In the genomic region with DNA sequence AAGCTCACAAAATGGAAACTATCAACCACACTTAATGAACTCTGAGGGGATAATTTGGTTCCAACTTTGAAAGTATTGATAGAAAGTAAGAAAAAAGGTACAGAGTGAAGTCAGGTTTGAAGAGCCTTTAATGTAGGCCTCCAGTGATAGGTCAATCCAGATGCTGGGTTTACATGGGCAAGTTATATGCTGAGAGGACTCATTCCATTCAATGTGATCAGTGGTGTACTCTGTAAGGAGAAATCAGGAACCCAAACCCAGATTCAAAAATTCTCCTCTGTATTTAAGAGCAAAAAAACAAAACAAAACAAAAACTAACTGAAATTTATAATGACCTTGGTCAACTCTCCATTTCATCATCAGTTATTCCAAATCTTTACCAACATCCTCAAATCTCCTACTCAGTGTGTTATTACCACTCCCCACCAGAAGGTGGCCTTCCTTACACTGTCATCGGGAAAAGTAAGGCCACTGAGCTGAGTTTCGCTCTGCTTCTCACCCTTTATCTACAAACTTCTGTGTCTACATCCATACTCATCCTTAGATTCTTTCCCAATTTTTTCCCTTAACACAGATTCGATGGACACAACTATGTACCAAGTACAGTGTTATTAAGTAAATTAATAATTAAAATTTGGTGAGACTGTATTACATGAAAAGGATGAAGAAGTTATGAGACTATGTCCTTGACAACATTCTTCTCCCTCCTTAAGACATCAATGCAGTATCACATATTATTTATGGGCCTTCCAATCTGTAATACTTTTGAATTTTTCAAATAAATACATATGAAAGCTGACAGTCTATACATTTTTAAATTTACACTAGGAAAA, we compare ENCODE assay signal across 9 cellular contexts.
DNase-seq lines count a peak whose midpoint lies in the region; FAIRE-seq and TF ChIP-seq lines count a peak whose summit lies in the region.
"Had no signal": no experiment of that assay in that cellular context is flagged by ENCODE, and none has a peak within 500 bp of the region (broad histone marks: within the 10 kb centered on the region; RNA-seq: fewer than 3 reads in every experiment).

No MANE protein-coding gene starts in this region.

- no peak overlapping the region for H2AFZ ChIP-seq in astrocyte (ENCODE audit: low read depth, low read length)

- no peak overlapping the region for H3K27ac Mint-ChIP-seq in astrocyte (ENCODE audit: unreplicated experiment)

- H3K27me3 Mint-ChIP-seq in astrocyte (ENCODE audit: low read depth, unreplicated experiment), result no peaks in the 10 kb centered on the region

- H3K9me3 ChIP-seq in MG63 (no peaks in the 10 kb centered on the region), astrocyte (ENCODE audit: insufficient read depth, low read depth, low read length) (no peaks in the 10 kb centered on the region)

- H3K4me3 ChIP-seq in GM12864 (ENCODE audit: low read depth, low read length), result no peak overlapping the region
- no peak overlapping the region for H3K4me3 ChIP-seq in MG63
- no peak overlapping the region for H3K4me3 ChIP-seq in astrocyte (ENCODE audit: insufficient read depth, low read depth, low read length)
- H3K4me3 ChIP-seq in skeletal muscle cell (ENCODE audit: low read depth, low read length), result no peak overlapping the region
- H3K4me3 ChIP-seq: skin epidermis had no signal

- H3K9ac ChIP-seq in astrocyte (ENCODE audit: low read length), result no peak overlapping the region

- DNase-seq in GM12864 (ENCODE audit: low read depth) (peak; percentile 36), H54 (ENCODE audit: insufficient read length, low spot score) (no peak), MG63 (peak; percentile 23), SK-N-DZ (ENCODE audit: low spot score) (peak; percentile 59), astrocyte (ENCODE audit: low read depth) (peak; percentile 42), hippocampal formation (lab: John Stamatoyannopoulos, UW) (peak; percentile 30 to 75), skeletal muscle cell (ENCODE audit: low read depth) (peak; percentile 25), GOT3 (lab: John Stamatoyannopoulos, UW) (no peak)

- no peaks in the 10 kb centered on the region for H3K4me1 ChIP-seq in astrocyte (ENCODE audit: insufficient read depth, low read length)

- no peak overlapping the region for H3K27ac ChIP-seq in astrocyte (ENCODE audit: low read depth, low read length)
- H3K27ac ChIP-seq: skin epidermis had no signal

- H3K4me1 Mint-ChIP-seq in astrocyte (ENCODE audit: low read depth, unreplicated experiment), result peaks cover 7% of the 10 kb centered on the region

- H4K20me1 ChIP-seq in astrocyte (ENCODE audit: insufficient read depth, low read length), result no peaks in the 10 kb centered on the region

- FAIRE-seq in H54 (lab: Jason Lieb, UNC), result peak; percentile 50
- peak; percentile 77 for FAIRE-seq in astrocyte (lab: Jason Lieb, UNC)

- H3K36me3 ChIP-seq in MG63, result peaks cover 4% of the 10 kb centered on the region
- peaks cover 11% of the 10 kb centered on the region for H3K36me3 ChIP-seq in astrocyte (ENCODE audit: insufficient read depth, low read length)

- H3K27me3 ChIP-seq in MG63 (no peaks in the 10 kb centered on the region), astrocyte (ENCODE audit: insufficient read depth, low read length) (no peaks in the 10 kb centered on the region)

- H3K4me3 Mint-ChIP-seq in astrocyte (ENCODE audit: unreplicated experiment), result no peak overlapping the region

- no peak for TF ChIP-seq POLR2A in H54 (IDR thresholded peaks at IDR 0.05; ENCODE audit: low read depth, low read length)

- H3K36me3 Mint-ChIP-seq in astrocyte (ENCODE audit: low read depth, unreplicated experiment), result peaks cover 4% of the 10 kb centered on the region

- H3K9me3 Mint-ChIP-seq in astrocyte (ENCODE audit: unreplicated experiment), result no peaks in the 10 kb centered on the region

- H3K4me2 ChIP-seq in astrocyte (ENCODE audit: low read length), result no peak overlapping the region

- no peaks in the 10 kb centered on the region for H3K79me2 ChIP-seq in astrocyte (ENCODE audit: insufficient read depth, low read length)

- TF ChIP-seq CTCF in GM12864 (IDR thresholded peaks at IDR 0.05; ENCODE audit: low read depth, low read length, missing control alignments), result peak; percentile 83
- peak; percentile 97 for TF ChIP-seq CTCF in astrocyte (IDR thresholded peaks at IDR 0.05; ENCODE audit: insufficient read depth, low read depth, low read length)

Comparison
In these comparisons a context has a peak if more than half of its experiments do, and no peak if none do; other contexts are left out.
1. DNase-seq: peak in GM12864 (single experiment), MG63 (single experiment), SK-N-DZ (single experiment), astrocyte (single experiment), hippocampal formation (2 of 2) and skeletal muscle cell (single experiment); none in H54 (single experiment) and GOT3 (single experiment).